18 cellular contexts compared by ENCODE assay signal in the genomic region with DNA sequence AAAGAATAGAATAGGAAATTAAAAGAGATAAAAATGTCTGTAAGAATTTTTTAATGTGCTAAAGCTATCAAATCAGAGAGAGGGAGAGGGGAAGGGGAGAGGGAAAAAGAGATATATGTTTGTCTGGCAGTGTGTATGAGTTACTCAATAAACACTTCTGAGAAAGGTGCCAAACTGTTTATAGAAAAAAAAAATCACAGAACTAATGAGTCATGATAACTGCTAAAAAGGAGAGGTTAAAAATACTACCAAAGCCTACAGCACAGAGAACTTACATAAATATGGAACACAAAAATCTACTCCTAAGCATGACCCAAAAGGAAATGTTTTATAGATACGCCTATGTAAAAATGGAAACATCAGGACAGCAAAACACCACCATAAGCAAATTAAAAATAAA. TPM values are rescaled to one million over a fixed set of nuclear protein-coding genes. Genes with fewer than 3 reads are reported as not detected.
DNase-seq lines count a peak whose midpoint lies in the region; ATAC-seq, FAIRE-seq and TF ChIP-seq lines count a peak whose summit lies in the region.
"Had no signal": no experiment of that assay in that cellular context is flagged by ENCODE, and none has a peak within 500 bp of the region (broad histone marks: within the 10 kb centered on the region; RNA-seq: fewer than 3 reads in every experiment).

No MANE protein-coding gene starts in this region.

- H3K23ac ChIP-seq in trophoblast cell (ENCODE audit: low read length): no peak overlapping the region

- H3K18ac ChIP-seq in trophoblast cell (ENCODE audit: low read length): no peak overlapping the region

- H2BK120ac ChIP-seq in trophoblast cell (ENCODE audit: insufficient read depth, low read length, poor library complexity): no peak overlapping the region

- H3K14ac ChIP-seq in trophoblast cell (ENCODE audit: low read length): no peak overlapping the region

- no peak overlapping the region for H2BK5ac ChIP-seq in trophoblast cell (ENCODE audit: low read depth, low read length, poor library complexity)

- TF ChIP-seq EP300 in A549 (IDR thresholded peaks at IDR 0.05): no peak

- no peak overlapping the region for H4K12ac ChIP-seq in trophoblast cell (ENCODE audit: low read depth, low read length)

- H3K36me3 Mint-ChIP-seq in T-cell: peaks cover 16% of the 10 kb centered on the region

- TF ChIP-seq CTCF in A549 (IDR thresholded peaks at IDR 0.05): no peak
- TF ChIP-seq CTCF in fibroblast of pulmonary artery (IDR thresholded peaks at IDR 0.05; ENCODE audit: low read length, missing control alignments): no peak
- TF ChIP-seq CTCF in left lung (IDR thresholded peaks at IDR 0.05): no peak

- DNase-seq in A549 (ENCODE audit: low read depth in 1 of 2, low spot score in 1 of 2) (no peak), ELR (ENCODE audit: low read depth) (peak; percentile 17), T-cell (no peak), fibroblast of pulmonary artery (ENCODE audit: low read depth) (peak; percentile 22), trophoblast cell (no peak), left lung (no peak), EL (no peak), COLO668 (lab: John Stamatoyannopoulos, UW; ENCODE audit: unreplicated experiment) (no peak)
- DNase-seq: amygdala; effector CD8-positive, alpha-beta T cell; KBM-7; NCI-H1694 treated with DMSO at 0.1 percent for 48 hours; NCI-H774; SJCRH30; stimulated activated CD4-positive, alpha-beta T cell treated with anti-CD3 and anti-CD28 coated beads, Interleukin-2, amount 100 ng/mL, for 48 hours had no signal

- no peaks in the 10 kb centered on the region for H3K79me2 ChIP-seq in trophoblast cell (ENCODE audit: control insufficient read depth, insufficient read depth, low read length, poor library complexity)

- H3K9me3 ChIP-seq in A549: no peaks in the 10 kb centered on the region
- H3K9me3 ChIP-seq in trophoblast cell (ENCODE audit: insufficient read depth, low read depth, low read length): no peaks in the 10 kb centered on the region
- no peaks in the 10 kb centered on the region for H3K9me3 ChIP-seq in left lung
- H3K9me3 ChIP-seq: SJCRH30 had no signal

- no peak overlapping the region for H2AK5ac ChIP-seq in trophoblast cell (ENCODE audit: low read length)

- H3K27ac ChIP-seq in A549: no peak overlapping the region
- H3K27ac ChIP-seq in trophoblast cell (ENCODE audit: low read depth, low read length): no peak overlapping the region
- H3K27ac ChIP-seq in left lung: no peak overlapping the region
- H3K27ac ChIP-seq: BLaER1, SJCRH30 had no signal

- H3K9me3 Mint-ChIP-seq in T-cell: no peaks in the 10 kb centered on the region

- peak overlapping the region; percentile 29 to 42 for H3K27ac Mint-ChIP-seq in T-cell

- H3K4me2 ChIP-seq in A549: peak overlapping the region; percentile 12; the same call in 1 of the 3 replicates
- H3K4me2 ChIP-seq in trophoblast cell (ENCODE audit: low read length): no peak overlapping the region
- H3K4me2 ChIP-seq: BLaER1 had no signal

- no peak for ATAC-seq in A549
- ATAC-seq in T-cell (replicated peaks in 1 of 4): no peak
- ATAC-seq in left lung: no peak

- H3K27me3 Mint-ChIP-seq in T-cell: no peaks in the 10 kb centered on the region

- H2BK12ac ChIP-seq in trophoblast cell (ENCODE audit: low read length): no peak overlapping the region

- WGBS in A549 (ENCODE audit: missing lambda C conversion rate): 79% methylated on average over 1 of the region's 1 CpG
- WGBS in trophoblast cell (ENCODE audit: extremely low coverage, insufficient coverage, insufficient read length): no CpG with 5 or more reads among the region's 1 CpG

- TF ChIP-seq RAD21 in A549 (conservative IDR thresholded peaks at IDR 0.05 in 1 of 2, IDR thresholded peaks at IDR 0.05 in 1 of 2): no peak

- no peak overlapping the region for H2AFZ ChIP-seq in trophoblast cell (ENCODE audit: insufficient read depth, low read length, poor library complexity)

- no peak overlapping the region for H4K8ac ChIP-seq in trophoblast cell (ENCODE audit: low read depth, low read length)

- no peak for TF ChIP-seq POLR2A in A549 (IDR thresholded peaks at IDR 0.05; ENCODE audit: low read length)

- no peak overlapping the region for H4K91ac ChIP-seq in trophoblast cell (ENCODE audit: low read depth, low read length)

- CTCF ChIA-PET in A549 (lab: Yijun Ruan, JAX): interaction anchor here (0.7 kb wide), 1 partner anchor 96 kb away, joined by 3 read pairs; no protein-coding TSS in a partner anchor
- CTCF ChIA-PET in T-cell (lab: Charles Lee): no interaction called here

- POLR2A ChIA-PET in A549 (lab: Yijun Ruan, JAX) (no interaction called here), T-cell (lab: Charles Lee) (no interaction called here)

- intact Hi-C loops in left lung (cut with DNase I): no loop called here

- no peak for FAIRE-seq in A549 (lab: Jason Lieb, UNC)
- FAIRE-seq: GM18507, keratinocyte had no signal

- no peak overlapping the region for H3K4me3 Mint-ChIP-seq in T-cell

- peaks cover 8 to 28% (median 26%) of the 10 kb centered on the region in 3 donors for H3K4me1 Mint-ChIP-seq in T-cell

- H3K36me3 ChIP-seq in trophoblast cell (ENCODE audit: control insufficient read depth in 1 of 2, insufficient read depth in 2 of 2, low read length in 2 of 2) (peaks cover 2 to 4% of the 10 kb centered on the region in 2 experiments), left lung (peaks cover 0 to 14% of the 10 kb centered on the region in 2 donors)

- no peak overlapping the region for H3K4ac ChIP-seq in trophoblast cell (ENCODE audit: low read depth, low read length)

- H3K27me3 ChIP-seq in trophoblast cell (ENCODE audit: insufficient read depth, low read length): no peaks in the 10 kb centered on the region
- H3K27me3 ChIP-seq in left lung: no peaks in the 10 kb centered on the region
- H3K27me3 ChIP-seq: BLaER1, SJCRH30 had no signal

- H3K4me3 ChIP-seq in A549: no peak overlapping the region
- H3K4me3 ChIP-seq in fibroblast of pulmonary artery (replicated peaks; ENCODE audit: low read depth, low read length): no peak overlapping the region
- H3K4me3 ChIP-seq in trophoblast cell (ENCODE audit: low read depth, low read length): no peak overlapping the region
- H3K4me3 ChIP-seq in left lung: no peak overlapping the region
- H3K4me3 ChIP-seq: BLaER1, SJCRH30 had no signal

- no peaks in the 10 kb centered on the region for H3K79me1 ChIP-seq in trophoblast cell (ENCODE audit: low read length)

- H3K4me1 ChIP-seq in A549: peaks cover 31% of the 10 kb centered on the region; the same call in 2 of the 3 replicates
- H3K4me1 ChIP-seq in trophoblast cell (ENCODE audit: control insufficient read depth in 1 of 2, insufficient read depth in 2 of 2, low read length in 2 of 2): no peaks in the 10 kb centered on the region
- H3K4me1 ChIP-seq in left lung: peaks cover 0 to 15% of the 10 kb centered on the region in 2 donors
- H3K4me1 ChIP-seq: BLaER1, SJCRH30 had no signal

- H3K9ac ChIP-seq in trophoblast cell (ENCODE audit: low read length): no peak overlapping the region
- H3K9ac ChIP-seq: BLaER1 had no signal

TF ChIP-seq in A549, 52 proteins besides CTCF, POLR2A, EP300 and RAD21:
- TF ChIP-seq RARB (CRISPR knock-in tag; IDR thresholded peaks at IDR 0.05) (no peak), FOSL2 (IDR thresholded peaks at IDR 0.05) (no peak), FOSL2 (CRISPR knock-in tag; IDR thresholded peaks at IDR 0.05) (0 out of 2 replicates have a peak, but pooled peaks have one; percentile 5)
TF ChIP-seq in A549: peak in this region for 1.

RNA-seq across cellular contexts. Expression of gene SELENOF, which starts 45.4 kb away (rescaled TPM):
- 247 and 311 TPM in 2 replicates for polyA plus RNA-seq in A549 (2011; rRNA removed)
- 83.8 and 85.4 TPM in 2 replicates for polyA plus RNA-seq in A549 (2012; cell fraction: cytosol; rRNA removed)
- polyA plus RNA-seq in A549 (2012; cell fraction: nucleus; rRNA removed): 13.8 and 22.7 TPM in 2 replicates
- polyA plus RNA-seq in A549 (2017; fragmentation: RNase III; extraction: RNeasy Plus Mini Kit Qiagen cat#74134 plus additional on column Dnase treatment): 165 to 170 TPM (median 166 TPM) in 3 replicates
- 38.0 and 50.8 TPM in 2 replicates for polyA minus RNA-seq in A549 (2011; rRNA and poly(A)+ RNA removed)
- 100 to 1,000 TPM; 141 to 165 (median 145) TPM for total RNA-seq in T-cell
- 136 and 140 TPM in 2 replicates for polyA plus RNA-seq in trophoblast cell (2013)
- total RNA-seq in left lung: 100 to 1,000 TPM; 248 to 302 TPM

RNA-seq across cellular contexts. Expression of gene HS2ST1, which starts 46.0 kb away (rescaled TPM):
- 26.7 and 27.2 TPM in 2 replicates for polyA plus RNA-seq in A549 (2011; rRNA removed)
- 3.9 and 4.6 TPM in 2 replicates for polyA plus RNA-seq in A549 (2012; cell fraction: cytosol; rRNA removed)
- polyA plus RNA-seq in A549 (2012; cell fraction: nucleus; rRNA removed): 1.5 and 2.4 TPM in 2 replicates
- polyA plus RNA-seq in A549 (2017; fragmentation: RNase III; extraction: RNeasy Plus Mini Kit Qiagen cat#74134 plus additional on column Dnase treatment): 13.5 to 15.7 TPM (median 15.3 TPM) in 3 replicates
- polyA minus RNA-seq in A549 (2011; rRNA and poly(A)+ RNA removed): 9.2 and 12.9 TPM in 2 replicates
- 10 to 100 TPM; 10.5 to 14.0 (median 11.0) TPM for total RNA-seq in T-cell
- polyA plus RNA-seq in trophoblast cell (2013): 15.2 and 15.5 TPM in 2 replicates
- total RNA-seq in left lung: 10 to 100 TPM; 22.5 to 25.9 TPM

Comparison
In these comparisons a context has a peak if more than half of its experiments do, and no peak if none do; other contexts are left out.
1. DNase-seq: peak in ELR (single experiment) and fibroblast of pulmonary artery (single experiment); none in A549 (0 of 2), T-cell (0 of 34), trophoblast cell (0 of 2), left lung (0 of 2), EL (single experiment) and COLO668 (single experiment).